ENCODE assay signal across 10 cellular contexts in genomic region chr6:112096901-112097300, GRCh38. TPM values are rescaled to one million over a fixed set of nuclear protein-coding genes. Genes with fewer than 3 reads are reported as not detected.
"Had no signal": no experiment of that assay in that cellular context is flagged by ENCODE, and none has a peak within 500 bp of the region (broad histone marks: within the 10 kb centered on the region; RNA-seq: fewer than 3 reads in every experiment).

No MANE protein-coding gene starts in this region.

- H3K27ac Mint-ChIP-seq: GM23338, H9, HFFc6 had no signal

- DNase-seq: GM23248, GOT3, H7, H9, HCEC 1CT, HFFc6 had no signal

- H3K9me3 Mint-ChIP-seq: GM23338, H9, HFFc6 had no signal

- H3K4me3 Mint-ChIP-seq: GM23338, H9, HFFc6 had no signal

- ATAC-seq: GM23338, HCT116 had no signal

RNA-seq across cellular contexts. Expression of gene CCN6, which starts 43.0 kb away (rescaled TPM):
- total RNA-seq: GM23248, GM23338, H1, H4, H7, H9, HFFc6 had no signal
